1 cellular context compared by ENCODE assay signal in genomic region chr9:134598884-134599245, GRCh38.
TF ChIP-seq lines count a peak whose summit lies in the region.

No MANE protein-coding gene starts in this region.

TF ChIP-seq in A549, 52 proteins besides CTCF, POLR2A, EP300 and RAD21 (continued from another document):
- TF ChIP-seq HES2 (IDR thresholded peaks at IDR 0.05), result no peak
